Comparison of ENCODE assay signal across 8 cellular contexts in genomic region chr3:63937661-63938651, GRCh38. TPM values are rescaled to one million over a fixed set of nuclear protein-coding genes. Genes with fewer than 3 reads are reported as not detected.
DNase-seq lines count a peak whose midpoint lies in the region; ATAC-seq, FAIRE-seq and TF ChIP-seq lines count a peak whose summit lies in the region.

No MANE protein-coding gene starts in this region.

- H3K36me3 Mint-ChIP-seq in central memory CD8-positive, alpha-beta T cell (ENCODE audit: insufficient read depth): peaks cover 7% of the 10 kb centered on the region
- H3K36me3 Mint-ChIP-seq in activated CD4-positive, alpha-beta T cell treated with anti-CD3 and anti-CD28 coated beads, Interleukin-2, amount 10 ng/mL, durations not matched to agents 24 days and 14 days (ENCODE audit: low read depth): peaks cover 14% of the 10 kb centered on the region

- H3K36me3 ChIP-seq in uterus: no peaks in the 10 kb centered on the region

- H3K4me3 ChIP-seq in uterus: no peak overlapping the region

- peak overlapping the region; percentile 35 for H3K27ac Mint-ChIP-seq in central memory CD8-positive, alpha-beta T cell (ENCODE audit: low read depth)
- H3K27ac Mint-ChIP-seq in activated CD4-positive, alpha-beta T cell treated with anti-CD3 and anti-CD28 coated beads, Interleukin-2, amount 10 ng/mL, durations not matched to agents 24 days and 14 days: no peak overlapping the region

- peak; percentile 90 for FAIRE-seq in D721Med (lab: Jason Lieb, UNC)

- TF ChIP-seq CTCF in D721Med (IDR thresholded peaks at IDR 0.05; ENCODE audit: insufficient read depth, missing control alignments) (no peak), uterus (IDR thresholded peaks at IDR 0.05) (no peak)

- no peaks in the 10 kb centered on the region for H3K27me3 ChIP-seq in uterus

- intact Hi-C loops in activated CD4-positive, alpha-beta T cell treated with anti-CD3 and anti-CD28 coated beads, Interleukin-2, amount 10 ng/mL, durations not matched to agents 24 days and 14 days (cut with micrococcal nuclease): no loop called here
- intact Hi-C loops in uterus (cut with DNase I; ENCODE audit: low total_unique reads): no loop called here

- TF ChIP-seq POLR2A in uterus (IDR thresholded peaks at IDR 0.05): no peak

- H3K27ac ChIP-seq in uterus: no peak overlapping the region

- ATAC-seq in GM21360 (IDR thresholded peaks at IDR 0.05; ENCODE audit: unreplicated experiment): peak; percentile 46
- peak; percentile 49 for ATAC-seq in HG03469 (IDR thresholded peaks at IDR 0.05; ENCODE audit: unreplicated experiment)
- peak; percentile 12 for ATAC-seq in central memory CD8-positive, alpha-beta T cell (replicated peaks; ENCODE audit: extremely low read depth, poor library complexity, severe bottlenecking)

- H3K4me3 Mint-ChIP-seq in central memory CD8-positive, alpha-beta T cell: no peak overlapping the region
- no peak overlapping the region for H3K4me3 Mint-ChIP-seq in activated CD4-positive, alpha-beta T cell treated with anti-CD3 and anti-CD28 coated beads, Interleukin-2, amount 10 ng/mL, durations not matched to agents 24 days and 14 days

- no peaks in the 10 kb centered on the region for H3K9me3 Mint-ChIP-seq in central memory CD8-positive, alpha-beta T cell
- no peaks in the 10 kb centered on the region for H3K9me3 Mint-ChIP-seq in activated CD4-positive, alpha-beta T cell treated with anti-CD3 and anti-CD28 coated beads, Interleukin-2, amount 10 ng/mL, durations not matched to agents 24 days and 14 days

- no peaks in the 10 kb centered on the region for H3K4me1 ChIP-seq in uterus

- DNase-seq in D721Med (ENCODE audit: insufficient read length, low spot score) (no peak), mesenteric fat pad (ENCODE audit: low spot score) (no peak), GM19240 (ENCODE audit: insufficient read length, low spot score) (no peak), uterus (no peak)
- no peak for DNase-seq in central memory CD8-positive, alpha-beta T cell (ENCODE audit: low spot score in 2 of 2)
- DNase-seq in activated CD4-positive, alpha-beta T cell treated with anti-CD3 and anti-CD28 coated beads, Interleukin-2, amount 10 ng/mL, durations not matched to agents 24 days and 14 days: no peak

- H3K27me3 Mint-ChIP-seq in central memory CD8-positive, alpha-beta T cell: no peaks in the 10 kb centered on the region
- no peaks in the 10 kb centered on the region for H3K27me3 Mint-ChIP-seq in activated CD4-positive, alpha-beta T cell treated with anti-CD3 and anti-CD28 coated beads, Interleukin-2, amount 10 ng/mL, durations not matched to agents 24 days and 14 days

- H3K9me3 ChIP-seq in uterus: no peaks in the 10 kb centered on the region

- H3K4me1 Mint-ChIP-seq in central memory CD8-positive, alpha-beta T cell: peaks cover 76% of the 10 kb centered on the region
- H3K4me1 Mint-ChIP-seq in activated CD4-positive, alpha-beta T cell treated with anti-CD3 and anti-CD28 coated beads, Interleukin-2, amount 10 ng/mL, durations not matched to agents 24 days and 14 days: peaks cover 50% of the 10 kb centered on the region

RNA-seq across cellular contexts. Expression of gene SCAANT1, which starts 25.8 kb away (rescaled TPM):
- not detected for total RNA-seq in mesenteric fat pad
- not detected in 2 replicates for total RNA-seq in activated CD4-positive, alpha-beta T cell treated with anti-CD3 and anti-CD28 coated beads, Interleukin-2, amount 10 ng/mL, durations not matched to agents 24 days and 14 days
- total RNA-seq in uterus: not detected
